Comparison of ENCODE assay signal across 8 cellular contexts in genomic region chr19:3710265-3710812, GRCh38. TPM values are rescaled to one million over a fixed set of nuclear protein-coding genes. Genes with fewer than 3 reads are reported as not detected.
DNase-seq lines count a peak whose midpoint lies in the region; ATAC-seq, FAIRE-seq and TF ChIP-seq lines count a peak whose summit lies in the region.

No MANE protein-coding gene starts in this region.

- H3K9me3 Mint-ChIP-seq in effector memory CD8-positive, alpha-beta T cell: no peaks in the 10 kb centered on the region
- H3K9me3 Mint-ChIP-seq in neural crest cell: no peaks in the 10 kb centered on the region

- TF ChIP-seq CTCF in neural crest cell (conservative IDR thresholded peaks at IDR 0.05): no peak

- H3K27ac Mint-ChIP-seq in effector memory CD8-positive, alpha-beta T cell: no peak overlapping the region
- H3K27ac Mint-ChIP-seq in neural crest cell (ENCODE audit: unreplicated experiment): peak overlapping the region; percentile 50

- no peak overlapping the region for H3K4me3 Mint-ChIP-seq in effector memory CD8-positive, alpha-beta T cell
- H3K4me3 Mint-ChIP-seq in neural crest cell: no peak overlapping the region

- peak; percentile 90 for DNase-seq in Daoy (ENCODE audit: low read depth)
- peak; percentile 67 for DNase-seq in NCI-H226
- DNase-seq in effector memory CD8-positive, alpha-beta T cell: no peak
- no peak for DNase-seq in neural crest cell (ENCODE audit: low read depth, low spot score)
- DNase-seq in SW 1271 (lab: John Stamatoyannopoulos, UW): no peak
- DNase-seq in HTR-8/SVneo (ENCODE audit: insufficient read length, low spot score): no peak
- DNase-seq in activated CD4-positive, alpha-beta T cell treated with anti-CD3 and anti-CD28 coated beads for 1 hour: no peak

- H3K36me3 Mint-ChIP-seq in effector memory CD8-positive, alpha-beta T cell (ENCODE audit: insufficient read depth): no peaks in the 10 kb centered on the region
- H3K36me3 Mint-ChIP-seq in neural crest cell (ENCODE audit: low read depth): no peaks in the 10 kb centered on the region

- no peak for FAIRE-seq in HTR-8/SVneo (lab: Jason Lieb, UNC)

- peak; percentile 35 for ATAC-seq in effector memory CD8-positive, alpha-beta T cell (replicated peaks)
- ATAC-seq in GM21576 (IDR thresholded peaks at IDR 0.05; ENCODE audit: unreplicated experiment): no peak

- peaks cover 3 to 5% of the 10 kb centered on the region in 2 donors for H3K4me1 Mint-ChIP-seq in effector memory CD8-positive, alpha-beta T cell (ENCODE audit: low read depth in 2 of 2)
- no peaks in the 10 kb centered on the region for H3K4me1 Mint-ChIP-seq in neural crest cell

- peaks cover 0 to 26% of the 10 kb centered on the region in 2 donors for H3K27me3 Mint-ChIP-seq in effector memory CD8-positive, alpha-beta T cell
- peaks cover 24% of the 10 kb centered on the region for H3K27me3 Mint-ChIP-seq in neural crest cell (ENCODE audit: low read depth)

RNA-seq across cellular contexts. Expression of gene TJP3, which starts 2.2 kb away (rescaled TPM):
- 0.03 TPM in 1 of 2 replicates, not detected in the other for total RNA-seq in Daoy (2014; rRNA removed; shearing (Covaris generic))
- not detected in 2 replicates for total RNA-seq in neural crest cell

RNA-seq across cellular contexts. Expression of gene PIP5K1C, which starts 10.1 kb away (rescaled TPM):
- total RNA-seq in Daoy (2014; rRNA removed; shearing (Covaris generic)): 5.2 and 8.6 TPM in 2 replicates
- 39.5 and 40.1 TPM in 2 replicates for total RNA-seq in neural crest cell

RNA-seq across cellular contexts. Expression of gene APBA3, which starts 51.2 kb away (rescaled TPM):
- total RNA-seq in Daoy (2014; rRNA removed; shearing (Covaris generic)): 30.9 and 32.6 TPM in 2 replicates
- 22.8 and 24.5 TPM in 2 replicates for total RNA-seq in neural crest cell

RNA-seq across cellular contexts. Expression of gene MRPL54, which starts 52.1 kb away (rescaled TPM):
- total RNA-seq in Daoy (2014; rRNA removed; shearing (Covaris generic)): 140 and 153 TPM in 2 replicates
- total RNA-seq in neural crest cell: 41.7 and 41.9 TPM in 2 replicates

Comparison
In these comparisons a context has a peak if more than half of its experiments do, and no peak if none do; other contexts are left out.
1. DNase-seq: peak in Daoy (single experiment) and NCI-H226 (single experiment); none in effector memory CD8-positive, alpha-beta T cell (0 of 3), neural crest cell (single experiment), SW 1271 (0 of 2), HTR-8/SVneo (single experiment) and activated CD4-positive, alpha-beta T cell treated with anti-CD3 and anti-CD28 coated beads for 1 hour (single experiment).